28 cellular contexts compared by ENCODE assay signal in the genomic region with DNA sequence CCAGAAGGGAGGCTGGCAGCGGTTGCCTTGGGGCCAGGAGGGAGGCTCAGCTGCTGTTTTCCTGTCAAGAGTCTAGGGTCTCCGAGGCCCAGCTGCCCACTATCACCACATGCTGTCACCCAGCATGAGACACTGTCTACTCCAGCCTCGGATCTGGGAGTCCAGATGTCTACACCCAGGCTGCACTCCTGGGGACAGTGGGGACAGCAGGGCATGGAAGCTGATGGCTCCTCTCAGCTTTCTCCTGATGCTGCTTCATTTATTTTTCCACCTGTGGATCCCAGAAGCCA.
"Had no signal": no experiment of that assay in that cellular context is flagged by ENCODE, and none has a peak within 500 bp of the region (broad histone marks: within the 10 kb centered on the region; RNA-seq: fewer than 3 reads in every experiment).

No MANE protein-coding gene starts in this region.

- H3K4me3 ChIP-seq: esophagus muscularis mucosa, gastrocnemius medialis had no signal

- H3K9me3 ChIP-seq: gastrocnemius medialis had no signal

- H3K27me3 ChIP-seq: brain microvascular endothelial cell, esophagus muscularis mucosa, foreskin keratinocyte, gastrocnemius medialis had no signal

- DNase-seq: activated B cell treated with CpG ODN at 0.5 μM for 24 hours; activated CD4-positive, alpha-beta T cell treated with anti-CD3 and anti-CD28 coated beads for 48 hours; activated CD4-positive, alpha-beta T cell treated with anti-CD3 and anti-CD28 coated beads, Interleukin-2, amount 50 U/mL, for 1 hour; activated CD4-positive, alpha-beta T cell treated with anti-CD3 and anti-CD28 coated beads, Interleukin-2, amount 50 U/mL, for 48 hours; activated CD8-positive, alpha-beta T cell treated with anti-CD3 and anti-CD28 coated beads for 36 hours; activated effector memory CD4-positive, alpha-beta T cell treated with Interleukin-2 at 50 U/mL for 16 hours; activated gamma-delta T cell treated with Interleukin-2 at 50 U/mL for 16 hours; activated naive CD4-positive, alpha-beta T cell treated with anti-CD3 and anti-CD28 coated beads, Interleukin-2, amount 50 U/mL, for 16 hours; activated naive CD4-positive, alpha-beta T cell treated with Interleukin-2 at 50 U/mL for 16 hours; activated T-cell treated with anti-CD3 and anti-CD28 coated beads, Interleukin-2, amount 50 U/mL, for 4 hours; amniotic stem cell; anterior cingulate cortex; brain microvascular endothelial cell; caudate nucleus; cortex of kidney; dermis blood vessel endothelial cell; effector CD4-positive, alpha-beta T cell; effector memory CD8-positive, alpha-beta T cell; erythroblast; foreskin keratinocyte; gastrocnemius medialis; T-helper 1 cell; T-helper 17 cell; T1000; WERI-Rb-1 had no signal

- H3K36me3 ChIP-seq: brain microvascular endothelial cell, esophagus muscularis mucosa, gastrocnemius medialis, WERI-Rb-1 had no signal

- H3K27ac ChIP-seq: brain microvascular endothelial cell, esophagus muscularis mucosa, foreskin keratinocyte, gastrocnemius medialis, WERI-Rb-1 had no signal

- ATAC-seq: activated CD4-positive, CD25-positive, alpha-beta regulatory T cell treated with anti-CD3 and anti-CD28 coated beads, Interleukin-2, amount 50 U/mL, for 24 hours; activated CD8-positive, alpha-beta T cell treated with anti-CD3 and anti-CD28 coated beads for 36 hours; activated T-cell treated with anti-CD3 and anti-CD28 coated beads, Interleukin-2, amount 50 U/mL, for 4 hours; activated T-helper 17 cell treated with anti-CD3 and anti-CD28 coated beads, Interleukin-2, amount 50 U/mL, for 72 hours; effector memory CD8-positive, alpha-beta T cell; foreskin keratinocyte; gastrocnemius medialis; T-helper 17 cell had no signal
